Comparison of ENCODE assay signal across 1 cellular context in the genomic region with DNA sequence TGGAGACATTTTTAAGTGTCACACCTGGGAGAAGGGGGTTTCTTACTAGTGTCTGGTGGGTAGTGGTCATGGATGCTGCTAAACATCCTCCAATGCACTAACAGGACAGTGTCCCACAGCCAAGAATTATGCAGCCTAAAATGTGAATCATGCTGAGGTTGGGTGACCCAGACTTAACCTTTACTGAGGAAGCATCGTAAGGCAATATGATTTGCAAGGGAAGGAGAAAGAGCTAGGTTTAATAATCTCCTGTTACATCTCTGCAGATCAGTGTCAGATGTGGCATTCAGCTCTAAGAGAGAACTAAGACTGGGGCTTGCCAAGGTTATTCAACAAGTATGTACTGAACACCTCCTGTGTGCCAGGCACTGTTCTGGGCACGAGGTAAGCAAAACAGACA.
TF ChIP-seq lines count a peak whose summit lies in the region.

No MANE protein-coding gene starts in this region.

TF ChIP-seq in A549, 52 proteins besides CTCF, POLR2A, EP300 and RAD21 (continued from another document):
- no peak for TF ChIP-seq REST (IDR thresholded peaks at IDR 0.05)
TF ChIP-seq in A549: peak in this region for 0.
